Comparison of ENCODE assay signal across 1 cellular context in the genomic region with DNA sequence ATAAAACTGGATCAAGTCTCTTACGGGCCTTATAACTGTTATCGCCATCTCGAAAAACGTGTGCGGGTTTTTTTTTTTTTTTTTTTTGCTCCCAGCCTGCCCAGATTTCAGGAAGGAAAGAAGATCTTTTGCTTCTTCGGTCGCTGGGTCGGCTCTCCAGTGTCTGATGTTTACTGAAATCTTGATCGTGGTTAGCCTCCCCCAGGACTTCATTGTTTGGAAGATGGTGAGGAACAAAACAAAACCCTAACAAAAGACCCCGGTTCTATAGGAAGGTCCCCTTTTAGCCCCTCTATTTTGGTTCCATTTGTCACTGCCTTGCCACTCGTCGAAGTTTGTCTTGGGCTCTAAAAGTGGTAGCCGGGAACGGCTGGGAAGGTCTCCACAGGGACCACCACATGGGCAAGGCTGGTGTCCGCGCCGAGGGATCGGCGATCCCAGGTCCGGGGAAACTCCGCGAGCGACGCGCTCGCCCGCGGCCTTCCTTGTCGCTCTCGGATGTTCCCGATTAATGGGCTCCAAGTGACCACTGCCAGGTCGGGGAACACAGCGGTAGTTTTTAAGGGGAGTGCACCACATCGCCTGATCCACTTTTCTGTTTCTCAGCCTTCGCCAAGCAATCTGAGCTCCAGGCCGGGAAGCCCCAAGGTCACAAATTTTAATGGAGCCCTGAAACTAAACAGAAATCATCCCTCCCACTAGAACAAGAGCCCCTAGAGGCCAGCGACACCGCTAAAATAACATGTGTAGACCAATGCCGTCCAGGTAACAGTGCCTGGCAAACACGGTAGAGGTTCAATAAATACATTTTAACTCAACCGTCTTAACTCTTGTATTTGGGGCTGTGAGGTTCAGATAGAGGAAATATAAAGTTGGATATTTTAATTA.
A peak's percentile ranks its signal among the peaks of the same experiment; 100 is the strongest.
TF ChIP-seq lines count a peak whose summit lies in the region.

No MANE protein-coding gene starts in this region.

TF ChIP-seq in HepG2, 621 proteins besides CTCF, POLR2A, EP300 and RAD21 (continued from another document and continues in another):
- TF ChIP-seq, protein P1, sequence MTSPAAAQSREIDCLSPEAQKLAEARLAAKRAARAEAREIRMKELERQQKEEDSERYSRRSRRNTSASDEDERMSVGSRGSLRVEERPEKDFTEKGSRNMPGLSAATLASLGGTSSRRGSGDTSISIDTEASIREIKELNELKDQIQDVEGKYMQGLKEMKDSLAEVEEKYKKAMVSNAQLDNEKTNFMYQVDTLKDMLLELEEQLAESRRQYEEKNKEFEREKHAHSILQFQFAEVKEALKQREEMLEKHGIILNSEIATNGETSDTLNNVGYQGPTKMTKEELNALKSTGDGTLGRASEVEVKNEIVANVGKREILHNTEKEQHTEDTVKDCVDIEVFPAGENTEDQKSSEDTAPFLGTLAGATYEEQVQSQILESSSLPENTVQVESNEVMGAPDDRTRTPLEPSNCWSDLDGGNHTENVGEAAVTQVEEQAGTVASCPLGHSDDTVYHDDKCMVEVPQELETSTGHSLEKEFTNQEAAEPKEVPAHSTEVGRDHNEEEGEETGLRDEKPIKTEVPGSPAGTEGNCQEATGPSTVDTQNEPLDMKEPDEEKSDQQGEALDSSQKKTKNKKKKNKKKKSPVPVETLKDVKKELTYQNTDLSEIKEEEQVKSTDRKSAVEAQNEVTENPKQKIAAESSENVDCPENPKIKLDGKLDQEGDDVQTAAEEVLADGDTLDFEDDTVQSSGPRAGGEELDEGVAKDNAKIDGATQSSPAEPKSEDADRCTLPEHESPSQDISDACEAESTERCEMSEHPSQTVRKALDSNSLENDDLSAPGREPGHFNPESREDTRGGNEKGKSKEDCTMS (CRISPR knock-in tag; conservative IDR thresholded peaks at IDR 0.05): no peak
- TF ChIP-seq EZH2 (conservative IDR thresholded peaks at IDR 0.05; ENCODE audit: low read depth, low read length): no peak
- TF ChIP-seq, protein P2, sequence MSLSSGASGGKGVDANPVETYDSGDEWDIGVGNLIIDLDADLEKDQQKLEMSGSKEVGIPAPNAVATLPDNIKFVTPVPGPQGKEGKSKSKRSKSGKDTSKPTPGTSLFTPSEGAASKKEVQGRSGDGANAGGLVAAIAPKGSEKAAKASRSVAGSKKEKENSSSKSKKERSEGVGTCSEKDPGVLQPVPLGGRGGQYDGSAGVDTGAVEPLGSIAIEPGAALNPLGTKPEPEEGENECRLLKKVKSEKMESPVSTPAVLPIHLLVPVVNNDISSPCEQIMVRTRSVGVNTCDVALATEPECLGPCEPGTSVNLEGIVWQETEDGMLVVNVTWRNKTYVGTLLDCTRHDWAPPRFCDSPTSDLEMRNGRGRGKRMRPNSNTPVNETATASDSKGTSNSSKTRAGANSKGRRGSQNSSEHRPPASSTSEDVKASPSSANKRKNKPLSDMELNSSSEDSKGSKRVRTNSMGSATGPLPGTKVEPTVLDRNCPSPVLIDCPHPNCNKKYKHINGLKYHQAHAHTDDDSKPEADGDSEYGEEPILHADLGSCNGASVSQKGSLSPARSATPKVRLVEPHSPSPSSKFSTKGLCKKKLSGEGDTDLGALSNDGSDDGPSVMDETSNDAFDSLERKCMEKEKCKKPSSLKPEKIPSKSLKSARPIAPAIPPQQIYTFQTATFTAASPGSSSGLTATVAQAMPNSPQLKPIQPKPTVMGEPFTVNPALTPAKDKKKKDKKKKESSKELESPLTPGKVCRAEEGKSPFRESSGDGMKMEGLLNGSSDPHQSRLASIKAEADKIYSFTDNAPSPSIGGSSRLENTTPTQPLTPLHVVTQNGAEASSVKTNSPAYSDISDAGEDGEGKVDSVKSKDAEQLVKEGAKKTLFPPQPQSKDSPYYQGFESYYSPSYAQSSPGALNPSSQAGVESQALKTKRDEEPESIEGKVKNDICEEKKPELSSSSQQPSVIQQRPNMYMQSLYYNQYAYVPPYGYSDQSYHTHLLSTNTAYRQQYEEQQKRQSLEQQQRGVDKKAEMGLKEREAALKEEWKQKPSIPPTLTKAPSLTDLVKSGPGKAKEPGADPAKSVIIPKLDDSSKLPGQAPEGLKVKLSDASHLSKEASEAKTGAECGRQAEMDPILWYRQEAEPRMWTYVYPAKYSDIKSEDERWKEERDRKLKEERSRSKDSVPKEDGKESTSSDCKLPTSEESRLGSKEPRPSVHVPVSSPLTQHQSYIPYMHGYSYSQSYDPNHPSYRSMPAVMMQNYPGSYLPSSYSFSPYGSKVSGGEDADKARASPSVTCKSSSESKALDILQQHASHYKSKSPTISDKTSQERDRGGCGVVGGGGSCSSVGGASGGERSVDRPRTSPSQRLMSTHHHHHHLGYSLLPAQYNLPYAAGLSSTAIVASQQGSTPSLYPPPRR (CRISPR knock-in tag; IDR thresholded peaks at IDR 0.05; ENCODE audit: borderline replicate concordance): no peak
- TF ChIP-seq HOXA7 (CRISPR knock-in tag; IDR thresholded peaks at IDR 0.05): no peak
- TF ChIP-seq, protein P3, sequence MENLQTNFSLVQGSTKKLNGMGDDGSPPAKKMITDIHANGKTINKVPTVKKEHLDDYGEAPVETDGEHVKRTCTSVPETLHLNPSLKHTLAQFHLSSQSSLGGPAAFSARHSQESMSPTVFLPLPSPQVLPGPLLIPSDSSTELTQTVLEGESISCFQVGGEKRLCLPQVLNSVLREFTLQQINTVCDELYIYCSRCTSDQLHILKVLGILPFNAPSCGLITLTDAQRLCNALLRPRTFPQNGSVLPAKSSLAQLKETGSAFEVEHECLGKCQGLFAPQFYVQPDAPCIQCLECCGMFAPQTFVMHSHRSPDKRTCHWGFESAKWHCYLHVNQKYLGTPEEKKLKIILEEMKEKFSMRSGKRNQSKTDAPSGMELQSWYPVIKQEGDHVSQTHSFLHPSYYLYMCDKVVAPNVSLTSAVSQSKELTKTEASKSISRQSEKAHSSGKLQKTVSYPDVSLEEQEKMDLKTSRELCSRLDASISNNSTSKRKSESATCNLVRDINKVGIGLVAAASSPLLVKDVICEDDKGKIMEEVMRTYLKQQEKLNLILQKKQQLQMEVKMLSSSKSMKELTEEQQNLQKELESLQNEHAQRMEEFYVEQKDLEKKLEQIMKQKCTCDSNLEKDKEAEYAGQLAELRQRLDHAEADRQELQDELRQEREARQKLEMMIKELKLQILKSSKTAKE (CRISPR knock-in tag; IDR thresholded peaks at IDR 0.05; ENCODE audit: borderline replicate concordance): no peak
- TF ChIP-seq SAP130 (CRISPR knock-in tag; IDR thresholded peaks at IDR 0.05; ENCODE audit: low read depth): peak; percentile 81
- peak; percentile 21; the same call in 1 of the 2 replicates for TF ChIP-seq TBX2 (CRISPR knock-in tag; IDR thresholded peaks at IDR 0.05; ENCODE audit: borderline replicate concordance)
- TF ChIP-seq TGIF2 (CRISPR knock-in tag; IDR thresholded peaks at IDR 0.05): no peak
- no peak for TF ChIP-seq ZNF605 (CRISPR knock-in tag; IDR thresholded peaks at IDR 0.05)
- TF ChIP-seq NCOA1 (CRISPR knock-in tag; IDR thresholded peaks at IDR 0.05): peak; percentile 58; the same call in 1 of the 2 replicates
- TF ChIP-seq ZNF530 (CRISPR knock-in tag; IDR thresholded peaks at IDR 0.05; ENCODE audit: low read depth): no peak
- TF ChIP-seq POLR2AphosphoS5 (IDR thresholded peaks at IDR 0.05; ENCODE audit: low read depth, low read length): no peak; the same call in 1 of the 2 replicates
- 0 out of 2 replicates have a peak, but pooled peaks have one; percentile 22 for TF ChIP-seq FOXK1 (CRISPR knock-in tag; IDR thresholded peaks at IDR 0.05; ENCODE audit: borderline replicate concordance, low read depth)
- no peak for TF ChIP-seq SP1 (IDR thresholded peaks at IDR 0.05)
- no peak for TF ChIP-seq SP1 (CRISPR knock-in tag; IDR thresholded peaks at IDR 0.05)
- TF ChIP-seq XRCC5 (optimal IDR thresholded peaks at IDR 0.05; ENCODE audit: low read length): peak; percentile 60
- TF ChIP-seq HNRNPH1 (optimal IDR thresholded peaks at IDR 0.05; ENCODE audit: low read depth, low read length): no peak
- peak; percentile 24; the same call in 1 of the 2 replicates for TF ChIP-seq SIN3B (IDR thresholded peaks at IDR 0.05; ENCODE audit: low read length)
- peak; percentile 70; the same call in 1 of the 2 replicates for TF ChIP-seq CBX5 (CRISPR knock-in tag; IDR thresholded peaks at IDR 0.05; ENCODE audit: borderline replicate concordance)
- TF ChIP-seq, protein P4, sequence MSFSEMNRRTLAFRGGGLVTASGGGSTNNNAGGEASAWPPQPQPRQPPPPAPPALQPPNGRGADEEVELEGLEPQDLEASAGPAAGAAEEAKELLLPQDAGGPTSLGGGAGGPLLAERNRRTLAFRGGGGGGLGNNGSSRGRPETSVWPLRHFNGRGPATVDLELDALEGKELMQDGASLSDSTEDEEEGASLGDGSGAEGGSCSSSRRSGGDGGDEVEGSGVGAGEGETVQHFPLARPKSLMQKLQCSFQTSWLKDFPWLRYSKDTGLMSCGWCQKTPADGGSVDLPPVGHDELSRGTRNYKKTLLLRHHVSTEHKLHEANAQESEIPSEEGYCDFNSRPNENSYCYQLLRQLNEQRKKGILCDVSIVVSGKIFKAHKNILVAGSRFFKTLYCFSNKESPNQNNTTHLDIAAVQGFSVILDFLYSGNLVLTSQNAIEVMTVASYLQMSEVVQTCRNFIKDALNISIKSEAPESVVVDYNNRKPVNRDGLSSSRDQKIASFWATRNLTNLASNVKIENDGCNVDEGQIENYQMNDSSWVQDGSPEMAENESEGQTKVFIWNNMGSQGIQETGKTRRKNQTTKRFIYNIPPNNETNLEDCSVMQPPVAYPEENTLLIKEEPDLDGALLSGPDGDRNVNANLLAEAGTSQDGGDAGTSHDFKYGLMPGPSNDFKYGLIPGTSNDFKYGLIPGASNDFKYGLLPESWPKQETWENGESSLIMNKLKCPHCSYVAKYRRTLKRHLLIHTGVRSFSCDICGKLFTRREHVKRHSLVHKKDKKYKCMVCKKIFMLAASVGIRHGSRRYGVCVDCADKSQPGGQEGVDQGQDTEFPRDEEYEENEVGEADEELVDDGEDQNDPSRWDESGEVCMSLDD (CRISPR knock-in tag; IDR thresholded peaks at IDR 0.05; ENCODE audit: borderline replicate concordance): no peak; the same call in 1 of the 2 replicates
- TF ChIP-seq, protein P5, sequence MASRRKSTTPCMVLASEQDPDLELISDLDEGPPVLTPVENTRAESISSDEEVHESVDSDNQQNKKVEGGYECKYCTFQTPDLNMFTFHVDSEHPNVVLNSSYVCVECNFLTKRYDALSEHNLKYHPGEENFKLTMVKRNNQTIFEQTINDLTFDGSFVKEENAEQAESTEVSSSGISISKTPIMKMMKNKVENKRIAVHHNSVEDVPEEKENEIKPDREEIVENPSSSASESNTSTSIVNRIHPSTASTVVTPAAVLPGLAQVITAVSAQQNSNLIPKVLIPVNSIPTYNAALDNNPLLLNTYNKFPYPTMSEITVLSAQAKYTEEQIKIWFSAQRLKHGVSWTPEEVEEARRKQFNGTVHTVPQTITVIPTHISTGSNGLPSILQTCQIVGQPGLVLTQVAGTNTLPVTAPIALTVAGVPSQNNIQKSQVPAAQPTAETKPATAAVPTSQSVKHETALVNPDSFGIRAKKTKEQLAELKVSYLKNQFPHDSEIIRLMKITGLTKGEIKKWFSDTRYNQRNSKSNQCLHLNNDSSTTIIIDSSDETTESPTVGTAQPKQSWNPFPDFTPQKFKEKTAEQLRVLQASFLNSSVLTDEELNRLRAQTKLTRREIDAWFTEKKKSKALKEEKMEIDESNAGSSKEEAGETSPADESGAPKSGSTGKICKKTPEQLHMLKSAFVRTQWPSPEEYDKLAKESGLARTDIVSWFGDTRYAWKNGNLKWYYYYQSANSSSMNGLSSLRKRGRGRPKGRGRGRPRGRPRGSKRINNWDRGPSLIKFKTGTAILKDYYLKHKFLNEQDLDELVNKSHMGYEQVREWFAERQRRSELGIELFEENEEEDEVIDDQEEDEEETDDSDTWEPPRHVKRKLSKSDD (CRISPR knock-in tag; IDR thresholded peaks at IDR 0.05; ENCODE audit: low read depth): peak; percentile 1; the same call in 1 of the 2 replicates
- TF ChIP-seq CEBPB (IDR thresholded peaks at IDR 0.05; ENCODE audit: borderline replicate concordance, low read depth, low read length): no peak
- no peak for TF ChIP-seq SAFB2 (CRISPR knock-in tag; IDR thresholded peaks at IDR 0.05; ENCODE audit: borderline replicate concordance, low read depth)
- TF ChIP-seq ZNF256 (CRISPR knock-in tag; conservative IDR thresholded peaks at IDR 0.05): no peak
- TF ChIP-seq SP4 (CRISPR knock-in tag; IDR thresholded peaks at IDR 0.05): no peak; the same call in 1 of the 2 replicates
- no peak for TF ChIP-seq ARNT2 (CRISPR knock-in tag; IDR thresholded peaks at IDR 0.05; ENCODE audit: low read depth)
- TF ChIP-seq GABPB1 (CRISPR knock-in tag; IDR thresholded peaks at IDR 0.05): peak; percentile 31; the same call in 1 of the 2 replicates
- TF ChIP-seq ELF3 (CRISPR knock-in tag; IDR thresholded peaks at IDR 0.05): no peak; the same call in 1 of the 2 replicates
- TF ChIP-seq, protein P6, sequence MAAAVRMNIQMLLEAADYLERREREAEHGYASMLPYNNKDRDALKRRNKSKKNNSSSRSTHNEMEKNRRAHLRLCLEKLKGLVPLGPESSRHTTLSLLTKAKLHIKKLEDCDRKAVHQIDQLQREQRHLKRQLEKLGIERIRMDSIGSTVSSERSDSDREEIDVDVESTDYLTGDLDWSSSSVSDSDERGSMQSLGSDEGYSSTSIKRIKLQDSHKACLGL (CRISPR knock-in tag; IDR thresholded peaks at IDR 0.05): peak; percentile 60; the same call in 1 of the 2 replicates
- 0 out of 2 replicates have a peak, but pooled peaks have one; percentile 21 for TF ChIP-seq MTF2 (CRISPR knock-in tag; IDR thresholded peaks at IDR 0.05; ENCODE audit: borderline replicate concordance)
- no peak for TF ChIP-seq TCF12 (IDR thresholded peaks at IDR 0.05)
- no peak for TF ChIP-seq TCF12 (CRISPR knock-in tag; IDR thresholded peaks at IDR 0.05)
- TF ChIP-seq KLF11 (CRISPR knock-in tag; IDR thresholded peaks at IDR 0.05): no peak
- TF ChIP-seq FOXP1 (IDR thresholded peaks at IDR 0.05): no peak
- no peak for TF ChIP-seq FOXP1 (CRISPR knock-in tag; IDR thresholded peaks at IDR 0.05)
- no peak for TF ChIP-seq ZNF367 (CRISPR knock-in tag; IDR thresholded peaks at IDR 0.05; ENCODE audit: borderline replicate concordance)
- no peak for TF ChIP-seq SRF (IDR thresholded peaks at IDR 0.05; ENCODE audit: low read depth, low read length)
- TF ChIP-seq KLF13 (CRISPR knock-in tag; IDR thresholded peaks at IDR 0.05): no peak
- TF ChIP-seq PAF1 (CRISPR knock-in tag; IDR thresholded peaks at IDR 0.05): no peak
- TF ChIP-seq, protein P7, sequence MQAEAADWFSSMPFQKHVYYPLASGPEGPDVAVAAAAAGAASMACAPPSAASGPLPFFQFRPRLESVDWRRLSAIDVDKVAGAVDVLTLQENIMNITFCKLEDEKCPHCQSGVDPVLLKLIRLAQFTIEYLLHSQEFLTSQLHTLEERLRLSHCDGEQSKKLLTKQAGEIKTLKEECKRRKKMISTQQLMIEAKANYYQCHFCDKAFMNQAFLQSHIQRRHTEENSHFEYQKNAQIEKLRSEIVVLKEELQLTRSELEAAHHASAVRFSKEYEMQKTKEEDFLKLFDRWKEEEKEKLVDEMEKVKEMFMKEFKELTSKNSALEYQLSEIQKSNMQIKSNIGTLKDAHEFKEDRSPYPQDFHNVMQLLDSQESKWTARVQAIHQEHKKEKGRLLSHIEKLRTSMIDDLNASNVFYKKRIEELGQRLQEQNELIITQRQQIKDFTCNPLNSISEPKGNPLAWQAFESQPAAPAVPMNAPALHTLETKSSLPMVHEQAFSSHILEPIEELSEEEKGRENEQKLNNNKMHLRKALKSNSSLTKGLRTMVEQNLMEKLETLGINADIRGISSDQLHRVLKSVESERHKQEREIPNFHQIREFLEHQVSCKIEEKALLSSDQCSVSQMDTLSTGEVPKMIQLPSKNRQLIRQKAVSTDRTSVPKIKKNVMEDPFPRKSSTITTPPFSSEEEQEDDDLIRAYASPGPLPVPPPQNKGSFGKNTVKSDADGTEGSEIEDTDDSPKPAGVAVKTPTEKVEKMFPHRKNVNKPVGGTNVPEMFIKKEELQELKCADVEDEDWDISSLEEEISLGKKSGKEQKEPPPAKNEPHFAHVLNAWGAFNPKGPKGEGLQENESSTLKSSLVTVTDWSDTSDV (CRISPR knock-in tag; IDR thresholded peaks at IDR 0.05): no peak
